Comparison of ENCODE assay signal across 14 cellular contexts in genomic region chr1:219751870-219752269, GRCh38.
DNase-seq lines count a peak whose midpoint lies in the region; ATAC-seq and TF ChIP-seq lines count a peak whose summit lies in the region.
"Had no signal": no experiment of that assay in that cellular context is flagged by ENCODE, and none has a peak within 500 bp of the region (broad histone marks: within the 10 kb centered on the region; RNA-seq: fewer than 3 reads in every experiment).

No MANE protein-coding gene starts in this region.

- DNase-seq in Calu3 (no peak), NCI-H1694 (lab: John Stamatoyannopoulos, UW) (peak; percentile 84), fibroblast of pulmonary artery (ENCODE audit: low read depth) (peak; percentile 4), left ventricle myocardium superior (no peak), T-helper 2 cell (no peak), NCI-H82 treated with DMSO at 0.1 percent for 48 hours (lab: John Stamatoyannopoulos, UW; ENCODE audit: unreplicated experiment) (no peak)
- DNase-seq: BE2C; CD4-positive, alpha-beta memory T cell; HCEC 1CT; HFFc6 had no signal

- no peak overlapping the region for H3K4me3 Mint-ChIP-seq in Calu3 (ENCODE audit: low read depth, unreplicated experiment)
- H3K4me3 Mint-ChIP-seq: CD4-positive, alpha-beta memory T cell; HFFc6 had no signal

- ATAC-seq in left ventricle myocardium superior (peak; percentile 53), gastroesophageal sphincter (no peak)
- ATAC-seq: A549, HepG2 had no signal

- intact Hi-C loops in Calu3 (cut with micrococcal nuclease; ENCODE audit: unreplicated experiment): no loop called here
- intact Hi-C loops in left ventricle myocardium superior (cut with micrococcal nuclease): no loop called here

- no peak for TF ChIP-seq EP300 in gastroesophageal sphincter (IDR thresholded peaks at IDR 0.05)

- TF ChIP-seq POLR2A in gastroesophageal sphincter (IDR thresholded peaks at IDR 0.05): no peak

- CTCF ChIA-PET in Calu3 (lab: Charles Lee): interaction anchor here (0.7 kb wide), 1 partner anchor 26 kb away, joined by 3 read pairs; no protein-coding TSS in a partner anchor

- H3K4me1 ChIP-seq in gastroesophageal sphincter: no peaks in the 10 kb centered on the region
- H3K4me1 ChIP-seq: A549 had no signal

- H3K4me3 ChIP-seq in fibroblast of pulmonary artery (replicated peaks; ENCODE audit: low read depth, low read length) (no peak overlapping the region), gastroesophageal sphincter (no peak overlapping the region)
- H3K4me3 ChIP-seq: A549 had no signal

- H3K27ac Mint-ChIP-seq in Calu3 (ENCODE audit: unreplicated experiment): peak overlapping the region; percentile 13
- H3K27ac Mint-ChIP-seq: CD4-positive, alpha-beta memory T cell; HFFc6 had no signal

- TF ChIP-seq CTCF in Calu3 (IDR thresholded peaks at IDR 0.05; ENCODE audit: unreplicated experiment): no peak
- no peak for TF ChIP-seq CTCF in fibroblast of pulmonary artery (IDR thresholded peaks at IDR 0.05; ENCODE audit: low read length, missing control alignments)
- TF ChIP-seq CTCF in gastroesophageal sphincter (IDR thresholded peaks at IDR 0.05): no peak

- H3K4me1 Mint-ChIP-seq in Calu3 (ENCODE audit: low read depth, unreplicated experiment): peaks cover 13% of the 10 kb centered on the region
- H3K4me1 Mint-ChIP-seq: CD4-positive, alpha-beta memory T cell had no signal

- H3K9me3 ChIP-seq in gastroesophageal sphincter: no peaks in the 10 kb centered on the region
- H3K9me3 ChIP-seq: A549, BE2C had no signal

- no peak overlapping the region for H3K27ac ChIP-seq in gastroesophageal sphincter
- H3K27ac ChIP-seq: A549, C4-2B had no signal

- no peaks in the 10 kb centered on the region for H3K9me3 Mint-ChIP-seq in Calu3 (ENCODE audit: low read depth, unreplicated experiment)

- no peaks in the 10 kb centered on the region for H3K36me3 ChIP-seq in gastroesophageal sphincter
- H3K36me3 ChIP-seq: BE2C had no signal

- no peaks in the 10 kb centered on the region for H3K27me3 ChIP-seq in gastroesophageal sphincter
- H3K27me3 ChIP-seq: BE2C had no signal

- no TSS peak for BruUV-seq in Calu3 (replicated peaks; lab: Mats Ljungman, UMichigan)

- H3K36me3 Mint-ChIP-seq in Calu3 (ENCODE audit: insufficient read depth, unreplicated experiment): no peaks in the 10 kb centered on the region
- H3K36me3 Mint-ChIP-seq: CD4-positive, alpha-beta memory T cell had no signal

- no peaks in the 10 kb centered on the region for H3K27me3 Mint-ChIP-seq in Calu3 (ENCODE audit: unreplicated experiment)
- H3K27me3 Mint-ChIP-seq: CD4-positive, alpha-beta memory T cell had no signal

Comparison
In these comparisons a context has a peak if more than half of its experiments do, and no peak if none do; other contexts are left out.
1. DNase-seq: peak in NCI-H1694 (single experiment) and fibroblast of pulmonary artery (single experiment); none in Calu3 (single experiment), left ventricle myocardium superior (single experiment), T-helper 2 cell (0 of 5) and NCI-H82 treated with DMSO at 0.1 percent for 48 hours (single experiment).